ENCODE assay signal across 1 cellular context in genomic region chr7:91892099-91892788, GRCh38.
TF ChIP-seq lines count a peak whose summit lies in the region.

No MANE protein-coding gene starts in this region.

TF ChIP-seq in HepG2, 621 proteins besides CTCF, POLR2A, EP300 and RAD21:
- no peak for TF ChIP-seq TEF (CRISPR knock-in tag; IDR thresholded peaks at IDR 0.05)
- TF ChIP-seq PLRG1 (conservative IDR thresholded peaks at IDR 0.05), result no peak
- no peak for TF ChIP-seq ZSCAN5A (CRISPR knock-in tag; IDR thresholded peaks at IDR 0.05; ENCODE audit: borderline replicate concordance)
- no peak for TF ChIP-seq ARID3A (IDR thresholded peaks at IDR 0.05; ENCODE audit: low read depth, low read length)
- TF ChIP-seq ZNF703 (CRISPR knock-in tag; IDR thresholded peaks at IDR 0.05; ENCODE audit: borderline replicate concordance), result no peak
- no peak for TF ChIP-seq XRCC5 (optimal IDR thresholded peaks at IDR 0.05; ENCODE audit: low read length)
- no peak for TF ChIP-seq ZNF646 (CRISPR knock-in tag; IDR thresholded peaks at IDR 0.05)
- no peak for TF ChIP-seq FUBP1 (CRISPR knock-in tag; IDR thresholded peaks at IDR 0.05; ENCODE audit: borderline replicate concordance)
- TF ChIP-seq ZNF546 (CRISPR knock-in tag; conservative IDR thresholded peaks at IDR 0.05), result no peak
- TF ChIP-seq ZBTB37 (CRISPR knock-in tag; IDR thresholded peaks at IDR 0.05), result no peak
- no peak for TF ChIP-seq SRSF9 (IDR thresholded peaks at IDR 0.05; ENCODE audit: borderline replicate concordance, insufficient read depth, low read depth, low read length, poor library complexity, severe bottlenecking)
- no peak for TF ChIP-seq IRF9 (CRISPR knock-in tag; IDR thresholded peaks at IDR 0.05; ENCODE audit: borderline replicate concordance)
- TF ChIP-seq SP4 (CRISPR knock-in tag; IDR thresholded peaks at IDR 0.05), result no peak
- TF ChIP-seq GLMP (CRISPR knock-in tag; IDR thresholded peaks at IDR 0.05; ENCODE audit: borderline replicate concordance), result no peak
- TF ChIP-seq ZNF101 (CRISPR knock-in tag; IDR thresholded peaks at IDR 0.05; ENCODE audit: borderline replicate concordance, low read depth), result no peak
- no peak for TF ChIP-seq ZBTB38 (CRISPR knock-in tag; IDR thresholded peaks at IDR 0.05)
- TF ChIP-seq ZNF263 (CRISPR knock-in tag; IDR thresholded peaks at IDR 0.05), result no peak
TF ChIP-seq in HepG2: peak in this region for 0.
